In genomic region chr1:187264995-187265602, GRCh38 we compare ENCODE assay signal across 8 cellular contexts.
DNase-seq lines count a peak whose midpoint lies in the region; ATAC-seq and TF ChIP-seq lines count a peak whose summit lies in the region.

No MANE protein-coding gene starts in this region.

- no peaks in the 10 kb centered on the region for H3K9me3 ChIP-seq in MG63
- no peaks in the 10 kb centered on the region for H3K9me3 ChIP-seq in tibial artery

- no peak overlapping the region for H3K27ac ChIP-seq in tibial artery

- no peaks in the 10 kb centered on the region for H3K36me3 ChIP-seq in MG63
- no peaks in the 10 kb centered on the region for H3K36me3 ChIP-seq in tibial artery

- no peak for TF ChIP-seq POLR2A in erythroblast (IDR thresholded peaks at IDR 0.05; ENCODE audit: low read length)

- H3K4me3 ChIP-seq in MG63, result no peak overlapping the region
- no peak overlapping the region for H3K4me3 ChIP-seq in skeletal muscle cell (ENCODE audit: low read depth, low read length)
- no peak overlapping the region for H3K4me3 ChIP-seq in tibial artery

- ATAC-seq in GM21515 (IDR thresholded peaks at IDR 0.05; ENCODE audit: unreplicated experiment) (no peak), HG03097 (IDR thresholded peaks at IDR 0.05; ENCODE audit: low FRiP score, unreplicated experiment) (no peak)

- peak; percentile 73 for DNase-seq in G401 (ENCODE audit: low spot score)
- peak; percentile 60 for DNase-seq in MG63
- peak; percentile 40 for DNase-seq in RPMI7951 (ENCODE audit: low read depth)
- peak; percentile 8 to 15 for DNase-seq in erythroblast (lab: John Stamatoyannopoulos, UW)
- peak; percentile 27 for DNase-seq in skeletal muscle cell (ENCODE audit: low read depth)
- no peak for DNase-seq in tibial artery

- in situ Hi-C loops in G401 (cut with HindIII; ENCODE audit: low sequenced_read_pairs), result no loop called here

- H3K27me3 ChIP-seq in MG63 (no peaks in the 10 kb centered on the region), tibial artery (no peaks in the 10 kb centered on the region)

- TF ChIP-seq CTCF in tibial artery (IDR thresholded peaks at IDR 0.05), result no peak

- H3K4me1 ChIP-seq in tibial artery, result no peaks in the 10 kb centered on the region

- intact Hi-C loops in tibial artery (cut with DNase I; ENCODE audit: low total_unique reads), result no loop called here

Comparison
In these comparisons a context has a peak if more than half of its experiments do, and no peak if none do; other contexts are left out.
1. DNase-seq: peak in G401 (single experiment), MG63 (single experiment), RPMI7951 (single experiment), erythroblast (2 of 2) and skeletal muscle cell (single experiment); none in tibial artery (0 of 2).